ENCODE assay signal across 16 cellular contexts in genomic region chr16:15975172-15975571, GRCh38. TPM values are rescaled to one million over a fixed set of nuclear protein-coding genes. Genes with fewer than 3 reads are reported as not detected.
DNase-seq lines count a peak whose midpoint lies in the region; ATAC-seq, FAIRE-seq and TF ChIP-seq lines count a peak whose summit lies in the region.
"Had no signal": no experiment of that assay in that cellular context is flagged by ENCODE, and none has a peak within 500 bp of the region (broad histone marks: within the 10 kb centered on the region; RNA-seq: fewer than 3 reads in every experiment).

No MANE protein-coding gene starts in this region.

- H3K27ac ChIP-seq in coronary artery = peak overlapping the region; percentile 82 to 83
- H3K27ac ChIP-seq in tibial artery = peak overlapping the region; percentile 71 to 79
- H3K27ac ChIP-seq: C4-2B had no signal

- TF ChIP-seq CTCF in coronary artery (IDR thresholded peaks at IDR 0.05) = no peak
- TF ChIP-seq CTCF in tibial artery (IDR thresholded peaks at IDR 0.05) = no peak

- peaks cover 0 to 82% (median 46%) of the 10 kb centered on the region in 4 donors for H3K4me1 ChIP-seq in tibial artery

- no peaks in the 10 kb centered on the region for H3K9me3 ChIP-seq in T-helper 17 cell (ENCODE audit: control insufficient read depth, low read length, poor library complexity, severe bottlenecking)
- H3K9me3 ChIP-seq in tibial artery = peaks cover 0 to 4% (median 0%) of the 10 kb centered on the region in 3 donors

- FAIRE-seq in GM19239 (lab: Jason Lieb, UNC) = no peak
- FAIRE-seq: bronchial epithelial cell, GM18507, HepG2 had no signal

- H3K4me3 ChIP-seq in coronary artery (no peak overlapping the region), tibial artery (no peak overlapping the region)

- peaks cover 9% of the 10 kb centered on the region for H3K36me3 Mint-ChIP-seq in T-helper 17 cell (ENCODE audit: low read depth)
- peaks cover 39 to 56% (median 55%) of the 10 kb centered on the region in 3 donors for H3K36me3 Mint-ChIP-seq in naive thymus-derived CD8-positive, alpha-beta T cell

- peaks cover 15% of the 10 kb centered on the region for H3K4me1 Mint-ChIP-seq in T-helper 17 cell
- H3K4me1 Mint-ChIP-seq in naive thymus-derived CD8-positive, alpha-beta T cell = peaks cover 27 to 57% (median 37%) of the 10 kb centered on the region in 4 donors

- ATAC-seq in T-helper 17 cell (no peak), GM21576 (IDR thresholded peaks at IDR 0.05; ENCODE audit: unreplicated experiment) (no peak)
- no peak for ATAC-seq in naive thymus-derived CD8-positive, alpha-beta T cell
- ATAC-seq: HepG2; naive thymus-derived CD4-positive, alpha-beta T cell had no signal

- H3K36me3 ChIP-seq in tibial artery = peaks cover 0 to 9% (median 0%) of the 10 kb centered on the region in 3 donors

- H3K27ac Mint-ChIP-seq in T-helper 17 cell = peak overlapping the region; percentile 80
- H3K27ac Mint-ChIP-seq in naive thymus-derived CD8-positive, alpha-beta T cell = peak overlapping the region in 6 of 10 donors; percentile 6 to 68 (median 34)

- intact Hi-C loops in tibial artery (cut with DNase I; ENCODE audit: low total_unique reads) = no loop called here

- H3K9me3 Mint-ChIP-seq in naive thymus-derived CD8-positive, alpha-beta T cell = peaks cover 7 to 39% (median 19%) of the 10 kb centered on the region in 9 donors

- no peaks in the 10 kb centered on the region for H3K27me3 ChIP-seq in tibial artery

- DNase-seq in T-helper 17 cell = no peak
- DNase-seq in coronary artery (ENCODE audit: low spot score) = no peak
- DNase-seq in naive thymus-derived CD8-positive, alpha-beta T cell = no peak
- DNase-seq in tibial artery = peak in 1 of 2 donors; percentile 53
- DNase-seq in GM19239 (ENCODE audit: insufficient read length, low spot score) = no peak
- DNase-seq in EL = no peak
- DNase-seq: activated naive CD4-positive, alpha-beta T cell treated with anti-CD3 and anti-CD28 coated beads, Interleukin-2, amount 50 U/mL, for 16 hours; naive thymus-derived CD4-positive, alpha-beta T cell; NCI-H187; NCI-H345; SHP77 treated with DMSO at 0.1 percent for 48 hours had no signal

- no peak overlapping the region for H3K4me3 Mint-ChIP-seq in T-helper 17 cell
- no peak overlapping the region for H3K4me3 Mint-ChIP-seq in naive thymus-derived CD8-positive, alpha-beta T cell
- H3K4me3 Mint-ChIP-seq: naive thymus-derived CD4-positive, alpha-beta T cell had no signal

- POLR2A ChIA-PET in naive thymus-derived CD8-positive, alpha-beta T cell (lab: Charles Lee) = interaction anchor here (0.6 kb wide), 1 partner anchor 30 kb away, joined by 3 read pairs; no protein-coding TSS in a partner anchor

- H3K27me3 Mint-ChIP-seq in T-helper 17 cell = no peaks in the 10 kb centered on the region
- no peaks in the 10 kb centered on the region for H3K27me3 Mint-ChIP-seq in naive thymus-derived CD8-positive, alpha-beta T cell
- H3K27me3 Mint-ChIP-seq: naive thymus-derived CD4-positive, alpha-beta T cell had no signal

RNA-seq across cellular contexts. Expression of gene ABCC1, which starts 25.8 kb away (rescaled TPM):
- total RNA-seq in T-helper 17 cell = 10 to 100 TPM; 66.0 to 67.0 TPM
- 10 to 100 TPM; 66.7 to 68.6 TPM for total RNA-seq in naive thymus-derived CD8-positive, alpha-beta T cell
- polyA plus RNA-seq in naive thymus-derived CD8-positive, alpha-beta T cell = 1 to 10 TPM; 3.7 to 9.0 (median 4.3) TPM
